12 cellular contexts compared by ENCODE assay signal in the genomic region with DNA sequence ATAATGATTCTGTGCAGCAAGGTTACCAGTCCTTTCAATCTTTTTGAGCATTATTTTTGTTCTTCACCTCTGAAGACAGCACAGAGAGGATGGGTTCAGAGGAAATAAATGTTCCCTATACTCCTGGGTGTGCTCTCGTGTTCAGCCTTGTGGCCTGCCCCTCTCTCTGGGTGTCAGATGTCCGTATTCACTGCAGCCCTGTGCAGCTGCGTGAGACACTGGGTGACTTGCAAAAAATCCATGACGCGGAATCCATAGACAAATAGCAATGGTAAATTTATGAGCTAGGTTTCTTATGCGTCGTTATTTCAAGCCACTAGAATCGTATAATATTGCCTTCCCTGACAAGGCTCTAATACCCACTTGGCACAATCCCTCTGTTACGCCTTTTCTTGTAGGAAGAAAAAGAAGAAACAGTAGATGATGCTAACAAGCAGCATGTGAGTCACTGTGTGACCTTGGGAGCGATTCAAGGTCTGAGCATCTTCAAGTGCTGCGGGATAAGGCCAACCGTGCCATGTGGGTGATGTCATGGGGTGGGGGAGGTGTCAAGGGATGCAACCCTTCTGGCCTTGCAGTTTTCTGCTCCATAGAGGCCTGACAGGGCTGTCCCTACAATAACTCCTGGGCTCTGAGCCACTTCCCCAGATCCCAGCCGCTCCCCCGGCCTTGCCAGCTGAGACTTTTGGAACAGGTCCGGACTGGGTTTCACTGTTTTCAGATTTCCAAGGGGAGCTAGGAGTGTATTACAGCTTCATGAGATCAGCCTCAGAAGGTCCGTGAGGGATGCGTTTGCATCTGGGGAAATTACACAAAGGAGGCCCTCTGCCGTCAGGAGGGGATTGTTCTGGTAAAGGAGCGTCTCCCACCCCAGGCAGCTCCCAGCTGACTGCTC. TPM values are rescaled to one million over a fixed set of nuclear protein-coding genes. Genes with fewer than 3 reads are reported as not detected.
DNase-seq lines count a peak whose midpoint lies in the region; ATAC-seq, FAIRE-seq and TF ChIP-seq lines count a peak whose summit lies in the region.
"Had no signal": no experiment of that assay in that cellular context is flagged by ENCODE, and none has a peak within 500 bp of the region (broad histone marks: within the 10 kb centered on the region; RNA-seq: fewer than 3 reads in every experiment).

No MANE protein-coding gene starts in this region.

- no peak for TF ChIP-seq CTCF in bronchial epithelial cell (IDR thresholded peaks at IDR 0.05; ENCODE audit: insufficient read depth, low read length, severe bottlenecking)
- no peak for TF ChIP-seq CTCF in mammary epithelial cell (conservative IDR thresholded peaks at IDR 0.05 in 1 of 2, IDR thresholded peaks at IDR 0.05 in 1 of 2; ENCODE audit: extremely low read depth in 1 of 2, insufficient read depth in 1 of 2, low read depth in 1 of 2, low read length in 2 of 2)

- H3K27me3 ChIP-seq in bronchial epithelial cell (ENCODE audit: control insufficient read depth, insufficient read depth, low read length) (peaks cover 9% of the 10 kb centered on the region), mammary epithelial cell (ENCODE audit: insufficient read depth, low read length) (peaks cover 6% of the 10 kb centered on the region)

- no peak overlapping the region for H3K4me3 ChIP-seq in bronchial epithelial cell (ENCODE audit: low read depth, low read length)
- no peak overlapping the region for H3K4me3 ChIP-seq in mammary epithelial cell (replicated peaks in 1 of 3; ENCODE audit: insufficient read depth in 1 of 3, low read depth in 2 of 3, low read length in 3 of 3)

- H3K4me2 ChIP-seq in mammary epithelial cell (ENCODE audit: insufficient read depth, low read depth, low read length) = no peak overlapping the region

- CTCF ChIA-PET in mammary epithelial cell (lab: Charles Lee; ENCODE audit: low non-redundant PET) = no interaction called here

- no peak for ATAC-seq in HG03342 (IDR thresholded peaks at IDR 0.05; ENCODE audit: unreplicated experiment)
- ATAC-seq in GM18502 (IDR thresholded peaks at IDR 0.05; ENCODE audit: poor library complexity, unreplicated experiment) = no peak

- 81% methylated on average over 17 of the region's 19 CpGs for WGBS in mammary epithelial cell (ENCODE audit: low coverage, missing lambda C conversion rate)

- H3K36me3 ChIP-seq in bronchial epithelial cell (ENCODE audit: control insufficient read depth, insufficient read depth, low read length) = no peaks in the 10 kb centered on the region
- H3K36me3 ChIP-seq in mammary epithelial cell (ENCODE audit: insufficient read depth, low read length) = no peaks in the 10 kb centered on the region

- no peaks in the 10 kb centered on the region for H3K79me2 ChIP-seq in mammary epithelial cell (ENCODE audit: insufficient read depth, low read length)

- no peak overlapping the region for H2AFZ ChIP-seq in mammary epithelial cell (ENCODE audit: low read depth, low read length)

- DNase-seq in HCEC 1CT (peak; percentile 74), bronchial epithelial cell (ENCODE audit: low read depth) (no peak), iris pigment epithelial cell (ENCODE audit: low read depth) (peak; percentile 43), stromal cell of bone marrow (ENCODE audit: low read depth) (peak; percentile 78), mammary epithelial cell (no peak), DMS53 treated with DMSO at 0.1 percent for 48 hours (lab: John Stamatoyannopoulos, UW; ENCODE audit: unreplicated experiment) (no peak)
- DNase-seq: activated CD4-positive, CD25-positive, alpha-beta regulatory T cell treated with anti-CD3 and anti-CD28 coated beads, Interleukin-2, amount 50 U/mL, for 72 hours; amniotic stem cell; stimulated activated CD4-positive, alpha-beta T cell treated with anti-CD3 and anti-CD28 coated beads, Interleukin-4, amount 100 ng/mL, for 1 hour had no signal

- no peaks in the 10 kb centered on the region for H3K9me3 ChIP-seq in mammary epithelial cell (replicated peaks; ENCODE audit: insufficient read depth, low read length)

- dilution Hi-C loops in mammary epithelial cell (cut with HindIII; ENCODE audit: low sequenced_read_pairs) = loop anchor here (10.0 kb wide), 1 partner anchor 189 kb away; no protein-coding TSS in a partner anchor

- peak; percentile 50 for FAIRE-seq in bronchial epithelial cell (lab: Jason Lieb, UNC)
- FAIRE-seq: G401.6 had no signal

- no peak overlapping the region for H3K27ac ChIP-seq in mammary epithelial cell (ENCODE audit: insufficient read depth, low read depth, low read length)

- no peaks in the 10 kb centered on the region for H4K20me1 ChIP-seq in mammary epithelial cell (ENCODE audit: insufficient read depth, low read length)

- no peak overlapping the region for H3K9ac ChIP-seq in mammary epithelial cell (ENCODE audit: insufficient read depth, low read length)

- no peaks in the 10 kb centered on the region for H3K4me1 ChIP-seq in mammary epithelial cell (ENCODE audit: insufficient read depth, low read length)

- intact Hi-C loops in mammary epithelial cell (cut with micrococcal nuclease) = no loop called here

- in situ Hi-C loops in mammary epithelial cell (cut with MboI; ENCODE audit: low sequenced_read_pairs in 2 of 2) = loop anchor here in 1 of 2 donors (25.0 kb wide), 1 partner anchor 234 kb away; no protein-coding TSS in a partner anchor

- no TSS peak for BruUV-seq in mammary epithelial cell (replicated peaks; lab: Mats Ljungman, UMichigan)

RNA-seq across cellular contexts. Expression of a gene that starts 47.6 kb away (rescaled TPM):
- total RNA-seq in bronchial epithelial cell = 8.2 TPM in 2 replicates
- total RNA-seq in mammary epithelial cell = 10 to 100 TPM; 10.3 to 11.2 TPM
- polyA plus RNA-seq in mammary epithelial cell = 23.4 TPM
- 22.4 TPM for polyA minus RNA-seq in mammary epithelial cell

Comparison
In these comparisons a context has a peak if more than half of its experiments do, and no peak if none do; other contexts are left out.
1. DNase-seq: peak in HCEC 1CT (single experiment), iris pigment epithelial cell (single experiment) and stromal cell of bone marrow (single experiment); none in bronchial epithelial cell (single experiment), mammary epithelial cell (single experiment) and DMS53 treated with DMSO at 0.1 percent for 48 hours (single experiment).